In the genomic region with DNA sequence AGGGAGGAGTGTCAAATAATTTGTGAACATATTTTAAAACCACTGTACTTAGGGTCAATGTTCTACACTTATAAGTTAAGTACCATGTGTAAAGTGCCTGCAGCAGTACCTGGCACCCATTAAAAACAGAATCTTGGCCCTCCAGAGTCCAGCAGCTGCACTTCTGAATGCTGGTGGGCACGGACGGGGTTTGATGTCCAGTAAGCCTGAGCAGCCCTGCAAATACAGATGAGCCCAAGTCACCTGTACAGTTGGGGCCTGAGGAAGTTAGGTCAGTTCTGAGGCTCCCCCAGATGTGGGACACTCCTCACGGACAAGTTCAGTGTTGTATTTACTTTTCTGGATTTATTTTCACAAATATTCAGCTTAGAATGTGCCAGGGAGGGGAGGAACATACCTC, we compare ENCODE assay signal across 25 cellular contexts.
A peak's percentile ranks its signal among the peaks of the same experiment; 100 is the strongest.
DNase-seq lines count a peak whose midpoint lies in the region; ATAC-seq, FAIRE-seq and TF ChIP-seq lines count a peak whose summit lies in the region.
"Had no signal": no experiment of that assay in that cellular context is flagged by ENCODE, and none has a peak within 500 bp of the region (broad histone marks: within the 10 kb centered on the region; RNA-seq: fewer than 3 reads in every experiment).

No MANE protein-coding gene starts in this region.

- no peak overlapping the region for H3K4me2 ChIP-seq in HepG2 (ENCODE audit: low read depth, low read length)
- H3K4me2 ChIP-seq: BLaER1 treated with 17β-estradiol and CSF1 and Interleukin-3, amounts not matched to agents 10 nM and 100 nM had no signal

- H3K27ac ChIP-seq in heart right ventricle (peak overlapping the region in 5 of 10 donors; percentile 20 to 79 (median 61)), coronary artery (peak overlapping the region in 1 of 2 donors; percentile 76), thyroid gland (peak overlapping the region; percentile 60 to 74 (median 66)), HepG2 (ENCODE audit: extremely low read length, insufficient read depth, low read length) (no peak overlapping the region)
- H3K27ac ChIP-seq: 22Rv1; BLaER1 treated with 17β-estradiol and CSF1 and Interleukin-3, amounts not matched to agents 10 nM and 100 nM had no signal

- H3K4me3 ChIP-seq in heart right ventricle = no peak overlapping the region
- H3K4me3 ChIP-seq in coronary artery = no peak overlapping the region
- no peak overlapping the region for H3K4me3 ChIP-seq in thyroid gland (replicated peaks in 1 of 3)
- no peak overlapping the region for H3K4me3 ChIP-seq in BE2C (ENCODE audit: low read depth, low read length)
- no peak overlapping the region for H3K4me3 ChIP-seq in HepG2 (replicated peaks in 1 of 3; ENCODE audit: insufficient read depth in 1 of 3, low read depth in 2 of 3, low read length in 3 of 3)
- H3K4me3 ChIP-seq: BLaER1 treated with 17β-estradiol and CSF1 and Interleukin-3, amounts not matched to agents 10 nM and 100 nM had no signal

- DNase-seq in cardiac septum (ENCODE audit: low spot score) (peak; percentile 43), heart right ventricle (no peak), coronary artery (ENCODE audit: low spot score) (peak; percentile 54), thyroid gland (no peak), BE2C (no peak), HepG2 (ENCODE audit: low spot score) (no peak), COLO668 (lab: John Stamatoyannopoulos, UW; ENCODE audit: unreplicated experiment) (no peak)
- DNase-seq: Calu3; CD4-positive, alpha-beta T cell; CD8-positive, alpha-beta memory T cell; COR-L47; DMS53; DMS79 treated with DMSO at 0.1 percent for 48 hours; GF-D8; GOT3; HCEC 1CT had no signal

- H3K9me3 ChIP-seq in heart right ventricle = no peaks in the 10 kb centered on the region
- H3K9me3 ChIP-seq in thyroid gland = no peaks in the 10 kb centered on the region
- H3K9me3 ChIP-seq in BE2C = no peaks in the 10 kb centered on the region
- H3K9me3 ChIP-seq in HepG2 (ENCODE audit: low read length) = no peaks in the 10 kb centered on the region
- H3K9me3 ChIP-seq: BLaER1 treated with 17β-estradiol and CSF1 and Interleukin-3, amounts not matched to agents 10 nM and 100 nM had no signal

- H3K27me3 ChIP-seq in heart right ventricle = no peaks in the 10 kb centered on the region
- H3K27me3 ChIP-seq in thyroid gland = no peaks in the 10 kb centered on the region
- no peaks in the 10 kb centered on the region for H3K27me3 ChIP-seq in BE2C
- H3K27me3 ChIP-seq in HepG2 (ENCODE audit: control insufficient read depth in 1 of 2, insufficient read depth in 2 of 2, low read length in 2 of 2) = peaks cover 2 to 12% of the 10 kb centered on the region in 2 experiments; a peak in 2 of 5 replicates
- H3K27me3 ChIP-seq: BLaER1 treated with 17β-estradiol and CSF1 and Interleukin-3, amounts not matched to agents 10 nM and 100 nM had no signal

- H3K27me3 Mint-ChIP-seq in nephron (ENCODE audit: low read depth) = peaks cover 5% of the 10 kb centered on the region

- H3K4me1 ChIP-seq in heart right ventricle = peaks cover 12 to 59% (median 36%) of the 10 kb centered on the region in 9 donors
- peaks cover 56 to 83% of the 10 kb centered on the region in 2 donors for H3K4me1 ChIP-seq in thyroid gland
- H3K4me1 ChIP-seq in BE2C = no peaks in the 10 kb centered on the region
- no peaks in the 10 kb centered on the region for H3K4me1 ChIP-seq in HepG2 (ENCODE audit: insufficient read depth, low read length)

- CTCF ChIA-PET in HepG2 (lab: Yijun Ruan, JAX; ENCODE audit: low intra/inter-chr PET ratio, low total read pairs) = no interaction called here

- no peak overlapping the region for H3K4me3 Mint-ChIP-seq in nephron
- H3K4me3 Mint-ChIP-seq: B cell; CD14-positive monocyte; CD4-positive, alpha-beta T cell; CD8-positive, alpha-beta memory T cell had no signal

- H4K20me1 ChIP-seq in HepG2 (ENCODE audit: insufficient read depth, low read length) = no peaks in the 10 kb centered on the region

- peaks cover 50% of the 10 kb centered on the region for H3K4me1 Mint-ChIP-seq in nephron
- H3K4me1 Mint-ChIP-seq: B cell; CD8-positive, alpha-beta memory T cell had no signal

- H2AFZ ChIP-seq in HepG2 (ENCODE audit: low read length) = no peak overlapping the region

- TF ChIP-seq CTCF in heart right ventricle (IDR thresholded peaks at IDR 0.05) (no peak), coronary artery (IDR thresholded peaks at IDR 0.05) (no peak), nephron (IDR thresholded peaks at IDR 0.05; ENCODE audit: unreplicated experiment in 3 of 3) (no peak), thyroid gland (IDR thresholded peaks at IDR 0.05) (no peak), BE2C (IDR thresholded peaks at IDR 0.05; ENCODE audit: low read depth, low read length) (no peak), HepG2 (CRISPR knock-in tag; IDR thresholded peaks at IDR 0.05) (no peak)

- no peaks in the 10 kb centered on the region for H3K79me2 ChIP-seq in HepG2 (ENCODE audit: insufficient read depth, low read length)

- H3K36me3 Mint-ChIP-seq in nephron (ENCODE audit: low read depth) = no peaks in the 10 kb centered on the region
- H3K36me3 Mint-ChIP-seq: CD14-positive monocyte; CD8-positive, alpha-beta memory T cell had no signal

- ATAC-seq in heart right ventricle = no peak
- ATAC-seq in HepG2 = no peak

- no peak for FAIRE-seq in HepG2 (lab: Jason Lieb, UNC)
- FAIRE-seq: A204.1, GM12891, GM18507, H54 had no signal

- TF ChIP-seq POLR2A in thyroid gland (IDR thresholded peaks at IDR 0.05) = no peak
- TF ChIP-seq POLR2A in HepG2 (IDR thresholded peaks at IDR 0.05; ENCODE audit: insufficient read depth in 1 of 2, low read depth in 2 of 2, low read length in 2 of 2) = no peak

- WGBS in heart right ventricle, 2 donors = 95 to 97% methylated on average over 3 of the region's 3 CpGs
- WGBS in thyroid gland, 2 donors = 95 to 98% methylated on average over 3 of the region's 3 CpGs
- 10% methylated on average over 3 of the region's 3 CpGs for WGBS in HepG2 (ENCODE audit: low lambda C conversion rate)

- BruUV-seq in HepG2 (replicated peaks; lab: Mats Ljungman, UMichigan) = no TSS peak

- TF ChIP-seq RAD21 in HepG2 (CRISPR knock-in tag; IDR thresholded peaks at IDR 0.05) = no peak

- intact Hi-C loops in cardiac septum (cut with DNase I) (no loop called here), heart right ventricle (cut with DNase I) (loop anchor here in 2 of 10 donors (1.0 to 2.0 kb wide), 2 partner anchors 21 to 51 kb away; no protein-coding TSS in a partner anchor), thyroid gland (cut with DNase I) (no loop called here), HepG2 (cut with micrococcal nuclease; ENCODE audit: unreplicated experiment) (no loop called here)

- POLR2A ChIA-PET in HepG2 (lab: Yijun Ruan, JAX) = no interaction called here

- no peak for TF ChIP-seq EP300 in HepG2 (IDR thresholded peaks at IDR 0.05; ENCODE audit: low read depth in 2 of 2, low read length in 2 of 2)
- no peak for TF ChIP-seq EP300 in HepG2 (CRISPR knock-in tag; IDR thresholded peaks at IDR 0.05; ENCODE audit: borderline replicate concordance)

- no peaks in the 10 kb centered on the region for H3K9me3 Mint-ChIP-seq in nephron
- H3K9me3 Mint-ChIP-seq: CD14-positive monocyte; CD4-positive, alpha-beta T cell had no signal

- in situ Hi-C loops in HepG2 (cut with HindIII; ENCODE audit: extremely low pct_ligation_motif_present, low pct_unique_long_range_greater_than_20kb) = no loop called here

- no peak overlapping the region for H3K9ac ChIP-seq in HepG2 (ENCODE audit: insufficient read depth, low read depth, low read length)
- H3K9ac ChIP-seq: BLaER1 treated with 17β-estradiol and CSF1 and Interleukin-3, amounts not matched to agents 10 nM and 100 nM had no signal

- peaks cover 0 to 23% (median 0%) of the 10 kb centered on the region in 9 donors for H3K36me3 ChIP-seq in heart right ventricle
- H3K36me3 ChIP-seq in thyroid gland = no peaks in the 10 kb centered on the region
- no peaks in the 10 kb centered on the region for H3K36me3 ChIP-seq in BE2C
- no peaks in the 10 kb centered on the region for H3K36me3 ChIP-seq in HepG2 (replicated peaks in 1 of 2; ENCODE audit: control insufficient read depth in 1 of 2, insufficient read depth in 2 of 2, low read length in 2 of 2)

- H3K27ac Mint-ChIP-seq in nephron = peak overlapping the region in 2 of 3 experiments; percentile 81 to 93
- H3K27ac Mint-ChIP-seq: B cell; CD4-positive, alpha-beta T cell; CD8-positive, alpha-beta memory T cell had no signal

TF ChIP-seq in HepG2, 621 proteins besides CTCF, POLR2A, EP300 and RAD21 (continues in another document):
- no peak for TF ChIP-seq ZMAT3 (CRISPR knock-in tag; conservative IDR thresholded peaks at IDR 0.05)
- no peak for TF ChIP-seq SAFB2 (CRISPR knock-in tag; IDR thresholded peaks at IDR 0.05; ENCODE audit: borderline replicate concordance, low read depth)
- TF ChIP-seq PCBP1 (IDR thresholded peaks at IDR 0.05; ENCODE audit: borderline replicate concordance, low read depth, low read length) = no peak
- TF ChIP-seq TAF1 (CRISPR knock-in tag; IDR thresholded peaks at IDR 0.05) = no peak
- TF ChIP-seq SCMH1 (CRISPR knock-in tag; IDR thresholded peaks at IDR 0.05; ENCODE audit: borderline replicate concordance) = no peak
- no peak for TF ChIP-seq SOX5 (CRISPR knock-in tag; IDR thresholded peaks at IDR 0.05; ENCODE audit: borderline replicate concordance)
- no peak for TF ChIP-seq ZNF441 (CRISPR knock-in tag; IDR thresholded peaks at IDR 0.05; ENCODE audit: borderline replicate concordance)
- no peak for TF ChIP-seq ZNF224 (CRISPR knock-in tag; IDR thresholded peaks at IDR 0.05)
- TF ChIP-seq SP5 (CRISPR knock-in tag; IDR thresholded peaks at IDR 0.05; ENCODE audit: borderline replicate concordance, low read depth) = no peak
- TF ChIP-seq ZNF883 (CRISPR knock-in tag; IDR thresholded peaks at IDR 0.05; ENCODE audit: not compliant biosample characterization) = no peak
- no peak for TF ChIP-seq NFKBIZ (CRISPR knock-in tag; IDR thresholded peaks at IDR 0.05)
- TF ChIP-seq MBNL3 (CRISPR knock-in tag; conservative IDR thresholded peaks at IDR 0.05) = no peak
- TF ChIP-seq THYN1 (CRISPR knock-in tag; IDR thresholded peaks at IDR 0.05; ENCODE audit: borderline replicate concordance, low read depth) = no peak
- TF ChIP-seq, protein P1, sequence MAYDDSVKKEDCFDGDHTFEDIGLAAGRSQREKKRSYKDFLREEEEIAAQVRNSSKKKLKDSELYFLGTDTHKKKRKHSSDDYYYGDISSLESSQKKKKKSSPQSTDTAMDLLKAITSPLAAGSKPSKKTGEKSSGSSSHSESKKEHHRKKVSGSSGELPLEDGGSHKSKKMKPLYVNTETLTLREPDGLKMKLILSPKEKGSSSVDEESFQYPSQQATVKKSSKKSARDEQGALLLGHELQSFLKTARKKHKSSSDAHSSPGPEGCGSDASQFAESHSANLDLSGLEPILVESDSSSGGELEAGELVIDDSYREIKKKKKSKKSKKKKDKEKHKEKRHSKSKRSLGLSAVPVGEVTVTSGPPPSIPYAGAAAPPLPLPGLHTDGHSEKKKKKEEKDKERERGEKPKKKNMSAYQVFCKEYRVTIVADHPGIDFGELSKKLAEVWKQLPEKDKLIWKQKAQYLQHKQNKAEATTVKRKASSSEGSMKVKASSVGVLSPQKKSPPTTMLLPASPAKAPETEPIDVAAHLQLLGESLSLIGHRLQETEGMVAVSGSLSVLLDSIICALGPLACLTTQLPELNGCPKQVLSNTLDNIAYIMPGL (CRISPR knock-in tag; IDR thresholded peaks at IDR 0.05; ENCODE audit: borderline replicate concordance in 1 of 2, low read depth in 1 of 2) = no peak

Comparison
In these comparisons a context has a peak if more than half of its experiments do, and no peak if none do; other contexts are left out.
1. DNase-seq: peak in cardiac septum (single experiment) and coronary artery (single experiment); none in heart right ventricle (0 of 2), thyroid gland (0 of 2), BE2C (single experiment), HepG2 (single experiment) and COLO668 (single experiment).